In the genomic region with DNA sequence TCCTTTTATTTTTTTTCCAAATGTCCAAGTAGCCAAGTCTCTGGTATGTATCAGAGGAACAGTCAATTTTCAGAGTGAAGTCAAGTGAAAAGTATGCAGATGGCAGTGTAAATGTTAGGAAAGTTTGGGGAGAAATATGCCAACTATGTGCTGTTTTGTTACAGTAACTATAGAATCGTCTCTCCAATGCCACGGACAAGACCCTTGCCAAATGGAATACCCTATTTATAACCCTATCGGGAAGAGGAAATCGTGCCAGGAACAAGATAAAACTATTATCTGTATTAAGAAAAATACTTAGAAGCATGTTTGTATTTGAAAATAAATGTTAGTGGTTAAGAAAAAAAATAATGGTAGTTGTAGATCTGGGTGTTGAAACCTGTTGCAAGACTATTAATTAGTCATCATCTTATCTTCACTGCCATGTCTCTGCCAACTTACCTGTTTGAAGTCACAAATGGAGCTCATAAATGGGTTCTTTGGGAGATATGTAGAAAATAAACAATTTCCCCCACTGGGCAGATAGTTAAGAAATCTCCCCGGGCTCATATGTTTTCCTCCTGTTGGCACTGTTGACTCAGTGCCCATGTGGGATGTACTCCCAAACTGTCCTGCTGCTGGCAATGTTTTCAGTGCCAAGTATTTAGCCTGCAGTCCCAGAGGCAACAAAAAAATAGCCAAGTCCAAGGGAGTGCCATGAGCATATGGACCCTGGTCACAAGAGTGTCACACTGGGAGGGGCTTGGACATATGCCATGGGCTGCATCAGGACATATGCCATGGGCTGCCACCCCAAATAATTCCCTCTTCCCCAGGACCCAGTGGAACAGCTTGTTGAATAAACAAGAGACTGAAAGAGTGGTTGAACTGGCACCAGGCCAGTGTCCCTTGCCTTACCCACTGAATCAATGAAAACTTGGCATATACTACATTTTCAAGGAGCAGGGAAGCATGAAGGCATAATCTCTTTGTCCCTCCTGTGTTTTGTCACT, we compare ENCODE assay signal across 9 cellular contexts.
DNase-seq lines count a peak whose midpoint lies in the region; ATAC-seq and TF ChIP-seq lines count a peak whose summit lies in the region.
"Had no signal": no experiment of that assay in that cellular context is flagged by ENCODE, and none has a peak within 500 bp of the region (broad histone marks: within the 10 kb centered on the region; RNA-seq: fewer than 3 reads in every experiment).

No MANE protein-coding gene starts in this region.

- H3K27ac ChIP-seq in 22Rv1 = peak overlapping the region; percentile 48

- TF ChIP-seq CTCF in 22Rv1 (IDR thresholded peaks at IDR 0.05) = no peak
- TF ChIP-seq CTCF in LNCaP clone FGC (IDR thresholded peaks at IDR 0.05; ENCODE audit: control insufficient read depth, extremely low read depth, insufficient read depth) = no peak
- no peak for TF ChIP-seq CTCF in astrocyte of the cerebellum (IDR thresholded peaks at IDR 0.05; ENCODE audit: low read depth, low read length, missing control alignments)

- H3K4me3 ChIP-seq in LNCaP clone FGC (ENCODE audit: low read depth, low read length) (no peak overlapping the region), astrocyte of the cerebellum (ENCODE audit: low read depth, low read length) (no peak overlapping the region)

- ATAC-seq in left lobe of liver (peak; percentile 93), HG03521 (IDR thresholded peaks at IDR 0.05; ENCODE audit: unreplicated experiment) (no peak)

- in situ Hi-C loops in astrocyte of the cerebellum (cut with HindIII; ENCODE audit: low sequenced_read_pairs) = no loop called here

- peak; percentile 59 for DNase-seq in LNCaP clone FGC (ENCODE audit: low read depth)
- DNase-seq in astrocyte of the cerebellum (ENCODE audit: low read depth) = peak; percentile 53
- peak; percentile 96 for DNase-seq in left lobe of liver (ENCODE audit: low spot score)
- DNase-seq in CD1c-positive myeloid dendritic cell (ENCODE audit: extremely low spot score) = no peak
- DNase-seq in T-helper 2 cell = no peak
- no peak for DNase-seq in AML-193 (lab: John Stamatoyannopoulos, UW)
- DNase-seq: CD4-positive, alpha-beta memory T cell had no signal

Comparison
In these comparisons a context has a peak if more than half of its experiments do, and no peak if none do; other contexts are left out.
1. DNase-seq: peak in LNCaP clone FGC (single experiment), astrocyte of the cerebellum (single experiment) and left lobe of liver (single experiment); none in CD1c-positive myeloid dendritic cell (single experiment), T-helper 2 cell (0 of 5) and AML-193 (0 of 2).